Comparison of ENCODE assay signal across 10 cellular contexts in the genomic region with DNA sequence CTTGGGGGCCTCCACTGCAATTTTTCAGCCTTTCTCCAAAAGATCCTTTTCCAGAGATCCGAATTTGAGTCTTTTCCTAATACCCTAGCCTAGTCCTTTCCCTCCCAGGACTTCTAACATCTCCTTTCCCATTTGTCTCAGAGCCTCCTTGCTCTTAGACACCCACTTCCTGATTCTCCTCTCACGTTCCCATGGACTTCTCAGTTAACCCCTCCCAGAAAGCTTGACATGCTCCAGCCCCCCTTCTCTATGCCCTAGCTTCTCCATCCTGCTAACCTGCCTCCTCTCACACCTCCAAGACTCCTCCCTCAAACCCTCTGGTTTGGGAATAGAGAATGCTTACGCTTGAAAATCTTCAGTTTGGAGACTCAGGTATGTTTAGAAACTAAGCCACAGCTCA. TPM values are rescaled to one million over a fixed set of nuclear protein-coding genes. Genes with fewer than 3 reads are reported as not detected.
DNase-seq lines count a peak whose midpoint lies in the region; ATAC-seq and TF ChIP-seq lines count a peak whose summit lies in the region.
"Had no signal": no experiment of that assay in that cellular context is flagged by ENCODE, and none has a peak within 500 bp of the region (broad histone marks: within the 10 kb centered on the region; RNA-seq: fewer than 3 reads in every experiment).

No MANE protein-coding gene starts in this region.

- no peaks in the 10 kb centered on the region for H3F3A ChIP-seq in smooth muscle cell (ENCODE audit: low read depth)

- peak overlapping the region; percentile 86 for H3K4me2 ChIP-seq in smooth muscle cell

- DNase-seq in activated CD4-positive, alpha-beta T cell treated with anti-CD3 and anti-CD28 coated beads for 36 hours = no peak
- no peak for DNase-seq in activated CD4-positive, alpha-beta T cell treated with anti-CD3 and anti-CD28 coated beads for 48 hours
- DNase-seq in WTC11 (ENCODE audit: low spot score) (no peak), fibroblast of villous mesenchyme (ENCODE audit: low read depth) (no peak), smooth muscle cell (lab: John Stamatoyannopoulos, UW; ENCODE audit: unreplicated experiment) (no peak), GDM1 (lab: John Stamatoyannopoulos, UW) (no peak), lower leg skin (ENCODE audit: low spot score in 2 of 2) (no peak)
- DNase-seq: midbrain, NCI-H1694 treated with DMSO at 0.1 percent for 48 hours had no signal

- peaks cover 2% of the 10 kb centered on the region for H3K36me3 ChIP-seq in smooth muscle cell (ENCODE audit: low read depth)

- peaks cover 45% of the 10 kb centered on the region for H3K4me1 Mint-ChIP-seq in activated CD4-positive, alpha-beta T cell treated with anti-CD3 and anti-CD28 coated beads for 36 hours
- H3K4me1 Mint-ChIP-seq in WTC11 = peaks cover 55% of the 10 kb centered on the region

- H3K4me3 Mint-ChIP-seq in activated CD4-positive, alpha-beta T cell treated with anti-CD3 and anti-CD28 coated beads for 36 hours = peak overlapping the region; percentile 91
- peak overlapping the region; percentile 92 for H3K4me3 Mint-ChIP-seq in WTC11

- 61% methylated on average over 3 of the region's 3 CpGs for WGBS in smooth muscle cell (ENCODE audit: low lambda C conversion rate)
- 34 to 67% methylated on average over 3 of the region's 3 CpGs for WGBS in lower leg skin, 2 donors

- intact Hi-C loops in activated CD4-positive, alpha-beta T cell treated with anti-CD3 and anti-CD28 coated beads for 36 hours (cut with DNase I, micrococcal nuclease) = loop anchor here in 1 of 2 experiments (10.0 kb wide), 1 partner anchor 829 kb away; no protein-coding TSS in a partner anchor
- intact Hi-C loops in lower leg skin (cut with DNase I; ENCODE audit: low total_unique reads) = loop anchor here (10.0 kb wide), 2 partner anchors 189 to 329 kb away; no protein-coding TSS in a partner anchor

- H3K9me3 Mint-ChIP-seq in activated CD4-positive, alpha-beta T cell treated with anti-CD3 and anti-CD28 coated beads for 36 hours (ENCODE audit: low read depth) = no peaks in the 10 kb centered on the region
- no peaks in the 10 kb centered on the region for H3K9me3 Mint-ChIP-seq in WTC11

- no peak for TF ChIP-seq CTCF in WTC11 (IDR thresholded peaks at IDR 0.05)
- no peak for TF ChIP-seq CTCF in fibroblast of villous mesenchyme (IDR thresholded peaks at IDR 0.05; ENCODE audit: insufficient read depth, low read depth, low read length)
- TF ChIP-seq CTCF in smooth muscle cell (IDR thresholded peaks at IDR 0.05; ENCODE audit: borderline replicate concordance, insufficient read depth, poor library complexity, severe bottlenecking) = no peak
- TF ChIP-seq CTCF in lower leg skin (IDR thresholded peaks at IDR 0.05) = no peak

- no peaks in the 10 kb centered on the region for H3K27me3 ChIP-seq in smooth muscle cell (ENCODE audit: low read depth)

- CTCF ChIA-PET in activated CD4-positive, alpha-beta T cell treated with anti-CD3 and anti-CD28 coated beads for 36 hours (lab: Charles Lee) = interaction anchor here (0.6 to 0.9 kb wide), 5 partner anchors 20 to 327 kb away, joined by 3 to 4 read pairs (median 3); no protein-coding TSS in a partner anchor
- CTCF ChIA-PET in WTC11 (lab: Charles Lee) = interaction anchor here (0.6 kb wide), 1 partner anchor 186 kb away, joined by 3 read pairs; no protein-coding TSS in a partner anchor

- peak overlapping the region; percentile 92 for H3K27ac Mint-ChIP-seq in activated CD4-positive, alpha-beta T cell treated with anti-CD3 and anti-CD28 coated beads for 36 hours
- H3K27ac Mint-ChIP-seq in WTC11 = peak overlapping the region; percentile 68

- H3K9me3 ChIP-seq in smooth muscle cell (replicated peaks; ENCODE audit: low read depth) = no peaks in the 10 kb centered on the region

- peaks cover 33% of the 10 kb centered on the region for H3K4me1 ChIP-seq in smooth muscle cell (ENCODE audit: low read depth)

- H3K27me3 Mint-ChIP-seq in activated CD4-positive, alpha-beta T cell treated with anti-CD3 and anti-CD28 coated beads for 36 hours = no peaks in the 10 kb centered on the region
- H3K27me3 Mint-ChIP-seq in WTC11 (ENCODE audit: low read depth) = no peaks in the 10 kb centered on the region

- H3K4me3 ChIP-seq in fibroblast of villous mesenchyme (ENCODE audit: low read depth, low read length) (peak overlapping the region; percentile 34), smooth muscle cell (peak overlapping the region; percentile 30), lower leg skin (ENCODE audit: low read depth, poor library complexity, severe bottlenecking) (no peak overlapping the region)

- peaks cover 70% of the 10 kb centered on the region for H4K20me1 ChIP-seq in smooth muscle cell (ENCODE audit: low read depth)

- H2AFZ ChIP-seq in smooth muscle cell (ENCODE audit: low read depth) = no peak overlapping the region

- H3K36me3 Mint-ChIP-seq in activated CD4-positive, alpha-beta T cell treated with anti-CD3 and anti-CD28 coated beads for 36 hours (ENCODE audit: low read depth) = peaks cover 51% of the 10 kb centered on the region
- H3K36me3 Mint-ChIP-seq in WTC11 = peaks cover 35% of the 10 kb centered on the region

- no peak for TF ChIP-seq POLR2A in lower leg skin (IDR thresholded peaks at IDR 0.05)

- ATAC-seq in activated CD4-positive, alpha-beta T cell treated with anti-CD3 and anti-CD28 coated beads for 36 hours = no peak
- ATAC-seq in WTC11 (no peak), GM18868 (IDR thresholded peaks at IDR 0.05; ENCODE audit: unreplicated experiment) (no peak)

- H3K9ac ChIP-seq in smooth muscle cell (ENCODE audit: low read depth) = peak overlapping the region; percentile 48

- H3K27ac ChIP-seq in smooth muscle cell (ENCODE audit: low read depth) = peak overlapping the region; percentile 21

- H3K79me2 ChIP-seq in smooth muscle cell (ENCODE audit: low read depth) = peaks cover 59% of the 10 kb centered on the region

- POLR2A ChIA-PET in activated CD4-positive, alpha-beta T cell treated with anti-CD3 and anti-CD28 coated beads for 36 hours (lab: Charles Lee) = interaction anchor here (0.6 kb wide), 1 partner anchor 101 kb away, joined by 3 read pairs; no protein-coding TSS in a partner anchor
- POLR2A ChIA-PET in WTC11 (lab: Charles Lee) = no interaction called here

TF ChIP-seq in WTC11, 78 proteins besides CTCF, POLR2A, EP300 and RAD21 (continues in another document):
- TF ChIP-seq, protein P1, sequence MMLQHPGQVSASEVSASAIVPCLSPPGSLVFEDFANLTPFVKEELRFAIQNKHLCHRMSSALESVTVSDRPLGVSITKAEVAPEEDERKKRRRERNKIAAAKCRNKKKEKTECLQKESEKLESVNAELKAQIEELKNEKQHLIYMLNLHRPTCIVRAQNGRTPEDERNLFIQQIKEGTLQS (CRISPR knock-in tag; conservative IDR thresholded peaks at IDR 0.05) = no peak
- no peak for TF ChIP-seq NR3C1 (CRISPR knock-in tag; conservative IDR thresholded peaks at IDR 0.05; ENCODE audit: low read depth)
- TF ChIP-seq, protein P2, sequence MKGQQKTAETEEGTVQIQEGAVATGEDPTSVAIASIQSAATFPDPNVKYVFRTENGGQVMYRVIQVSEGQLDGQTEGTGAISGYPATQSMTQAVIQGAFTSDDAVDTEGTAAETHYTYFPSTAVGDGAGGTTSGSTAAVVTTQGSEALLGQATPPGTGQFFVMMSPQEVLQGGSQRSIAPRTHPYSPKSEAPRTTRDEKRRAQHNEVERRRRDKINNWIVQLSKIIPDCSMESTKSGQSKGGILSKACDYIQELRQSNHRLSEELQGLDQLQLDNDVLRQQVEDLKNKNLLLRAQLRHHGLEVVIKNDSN (CRISPR knock-in tag; IDR thresholded peaks at IDR 0.05) = no peak
- TF ChIP-seq ELF4 (CRISPR knock-in tag; IDR thresholded peaks at IDR 0.05; ENCODE audit: low read depth) = no peak
- no peak for TF ChIP-seq FOXP1 (CRISPR knock-in tag; IDR thresholded peaks at IDR 0.05; ENCODE audit: borderline replicate concordance)
- TF ChIP-seq ZBTB21 (CRISPR knock-in tag; IDR thresholded peaks at IDR 0.05; ENCODE audit: borderline replicate concordance) = no peak
- TF ChIP-seq SMAD4 (CRISPR knock-in tag; IDR thresholded peaks at IDR 0.05) = no peak
- TF ChIP-seq SP1 (CRISPR knock-in tag; conservative IDR thresholded peaks at IDR 0.05) = no peak

RNA-seq across cellular contexts. Expression of a gene that starts 2.5 kb away (rescaled TPM):
- 100 to 1,000 TPM; 224 to 249 TPM for total RNA-seq in activated CD4-positive, alpha-beta T cell treated with anti-CD3 and anti-CD28 coated beads for 36 hours
- total RNA-seq in WTC11 (2021) (379 to 392 TPM (median 383 TPM) in 3 replicates), fibroblast of villous mesenchyme (189 and 212 TPM in 2 replicates), smooth muscle cell (223 and 233 TPM in 2 replicates), lower leg skin (100 to 1,000 TPM; 112 to 159 (median 121) TPM)
- polyA plus RNA-seq in smooth muscle cell = 243 and 246 TPM in 2 replicates

RNA-seq across cellular contexts. Expression of a gene that starts 22.4 kb away (rescaled TPM):
- total RNA-seq in activated CD4-positive, alpha-beta T cell treated with anti-CD3 and anti-CD28 coated beads for 36 hours = 10 to 100 TPM; 62.7 to 78.9 TPM
- total RNA-seq in WTC11 (2021) (130 to 150 TPM (median 145 TPM) in 3 replicates), fibroblast of villous mesenchyme (81.6 and 95.0 TPM in 2 replicates), smooth muscle cell (118 and 176 TPM in 2 replicates), lower leg skin (10 to 100 TPM; 57.7 to 98.0 (median 73.5) TPM)
- polyA plus RNA-seq in smooth muscle cell = 269 and 270 TPM in 2 replicates

RNA-seq across cellular contexts. Expression of a gene that starts 36.7 kb away (rescaled TPM):
- 10 to 100 TPM; 19.2 to 21.1 TPM for total RNA-seq in activated CD4-positive, alpha-beta T cell treated with anti-CD3 and anti-CD28 coated beads for 36 hours
- 82.5 to 86.8 TPM (median 86.3 TPM) in 3 replicates for total RNA-seq in WTC11 (2021)
- total RNA-seq in fibroblast of villous mesenchyme = 47.0 and 48.4 TPM in 2 replicates
- total RNA-seq in smooth muscle cell = 80.6 and 84.0 TPM in 2 replicates
- 211 and 221 TPM in 2 replicates for polyA plus RNA-seq in smooth muscle cell
- total RNA-seq in lower leg skin = 10 to 100 TPM; 12.8 to 24.9 (median 18.7) TPM

RNA-seq across cellular contexts. Expression of a gene that starts 51.1 kb away (rescaled TPM):
- total RNA-seq in activated CD4-positive, alpha-beta T cell treated with anti-CD3 and anti-CD28 coated beads for 36 hours = 10 to 100 TPM; 63.8 to 72.1 TPM
- 65.6 to 66.1 TPM (median 65.8 TPM) in 3 replicates for total RNA-seq in WTC11 (2021)
- 39.6 and 49.2 TPM in 2 replicates for total RNA-seq in fibroblast of villous mesenchyme
- 17.6 and 18.3 TPM in 2 replicates for total RNA-seq in smooth muscle cell
- 39.2 and 42.7 TPM in 2 replicates for polyA plus RNA-seq in smooth muscle cell
- 10 to 100 TPM; 22.2 to 35.4 (median 31.2) TPM for total RNA-seq in lower leg skin

RNA-seq across cellular contexts. Expression of a gene that starts 51.6 kb away (rescaled TPM):
- 10 to 100 TPM; 89.9 to 90.8 TPM for total RNA-seq in activated CD4-positive, alpha-beta T cell treated with anti-CD3 and anti-CD28 coated beads for 36 hours
- total RNA-seq in WTC11 (2021) (105 to 110 TPM (median 106 TPM) in 3 replicates), fibroblast of villous mesenchyme (55.3 and 83.1 TPM in 2 replicates), smooth muscle cell (67.4 and 82.6 TPM in 2 replicates), lower leg skin (10 to 100 TPM; 52.8 to 75.6 (median 65.9) TPM)
- polyA plus RNA-seq in smooth muscle cell = 167 and 178 TPM in 2 replicates
